21 cellular contexts compared by ENCODE assay signal in genomic region chr2:13578547-13578946, GRCh38.
"Had no signal": no experiment of that assay in that cellular context is flagged by ENCODE, and none has a peak within 500 bp of the region (broad histone marks: within the 10 kb centered on the region; RNA-seq: fewer than 3 reads in every experiment).

No MANE protein-coding gene starts in this region.

- H3K27me3 ChIP-seq: heart left ventricle, neutrophil, right atrium auricular region, sigmoid colon, testis, tibial nerve, upper lobe of right lung, vagina had no signal

- H3K4me1 Mint-ChIP-seq: naive thymus-derived CD4-positive, alpha-beta T cell; nephron progenitor cell; stimulated activated naive B cell treated with anti-CD40 and anti-IgM and Interleukin-4, amounts not matched to agents 10 μg/mL and 1 μg/mL and 100 μg/mL, for 72 hours; stimulated activated naive CD8-positive, alpha-beta T cell treated with anti-CD3 and anti-CD28 coated beads, Interleukin-15, amount 100 ng/mL, for 72 hours had no signal

- H3K36me3 Mint-ChIP-seq: naive thymus-derived CD4-positive, alpha-beta T cell; stimulated activated naive B cell treated with anti-CD40 and anti-IgM and Interleukin-4, amounts not matched to agents 10 μg/mL and 1 μg/mL and 100 μg/mL, for 72 hours had no signal

- H3K9me3 ChIP-seq: heart left ventricle, neutrophil, right atrium auricular region, sigmoid colon, testis, tibial nerve, upper lobe of right lung, vagina had no signal

- H3K27me3 Mint-ChIP-seq: naive thymus-derived CD4-positive, alpha-beta T cell; stimulated activated naive B cell treated with anti-CD40 and anti-IgM and Interleukin-4, amounts not matched to agents 10 μg/mL and 1 μg/mL and 100 μg/mL, for 72 hours; stimulated activated naive CD8-positive, alpha-beta T cell treated with anti-CD3 and anti-CD28 coated beads, Interleukin-15, amount 100 ng/mL, for 72 hours had no signal

- H3K9me3 Mint-ChIP-seq: nephron progenitor cell; stimulated activated naive B cell treated with anti-CD40 and anti-IgM and Interleukin-4, amounts not matched to agents 10 μg/mL and 1 μg/mL and 100 μg/mL, for 72 hours; stimulated activated naive CD8-positive, alpha-beta T cell treated with anti-CD3 and anti-CD28 coated beads, Interleukin-15, amount 100 ng/mL, for 72 hours had no signal

- H3K27ac ChIP-seq: heart left ventricle, neutrophil, right atrium auricular region, sigmoid colon, skin epidermis, testis, tibial nerve, upper lobe of right lung, vagina had no signal

- H3K36me3 ChIP-seq: heart left ventricle, neutrophil, right atrium auricular region, sigmoid colon, tibial nerve, upper lobe of right lung, vagina had no signal

- H3K27ac Mint-ChIP-seq: naive thymus-derived CD4-positive, alpha-beta T cell; nephron progenitor cell; stimulated activated naive B cell treated with anti-CD40 and anti-IgM and Interleukin-4, amounts not matched to agents 10 μg/mL and 1 μg/mL and 100 μg/mL, for 72 hours; stimulated activated naive CD8-positive, alpha-beta T cell treated with anti-CD3 and anti-CD28 coated beads, Interleukin-15, amount 100 ng/mL, for 72 hours had no signal

- DNase-seq: dermis blood vessel endothelial cell; heart left ventricle; hypothalamus; islet precursor cell; mammary epithelial cell; naive thymus-derived CD4-positive, alpha-beta T cell; nephron progenitor cell; posterior cingulate gyrus; sigmoid colon; stimulated activated CD4-positive, alpha-beta T cell treated with anti-CD3 and anti-CD28 coated beads, Interleukin-2, amount 100 ng/mL, for 24 hours; stimulated activated CD4-positive, alpha-beta T cell treated with anti-CD3 and anti-CD28 coated beads, Interleukin-4, amount 100 ng/mL, for 4 hours; stimulated activated naive B cell treated with anti-CD40 and anti-IgM and Interleukin-4, amounts not matched to agents 10 μg/mL and 1 μg/mL and 100 μg/mL, for 72 hours; stimulated activated naive CD8-positive, alpha-beta T cell treated with anti-CD3 and anti-CD28 coated beads, Interleukin-15, amount 100 ng/mL, for 72 hours; testis; upper lobe of right lung had no signal

- H3K4me3 ChIP-seq: heart left ventricle, right atrium auricular region, sigmoid colon, skin epidermis, testis, tibial nerve, upper lobe of right lung, vagina had no signal

- H3K4me3 Mint-ChIP-seq: naive thymus-derived CD4-positive, alpha-beta T cell; nephron progenitor cell; stimulated activated naive B cell treated with anti-CD40 and anti-IgM and Interleukin-4, amounts not matched to agents 10 μg/mL and 1 μg/mL and 100 μg/mL, for 72 hours; stimulated activated naive CD8-positive, alpha-beta T cell treated with anti-CD3 and anti-CD28 coated beads, Interleukin-15, amount 100 ng/mL, for 72 hours had no signal

- H3K4me1 ChIP-seq: heart left ventricle, right atrium auricular region, sigmoid colon, testis, tibial nerve, upper lobe of right lung, vagina had no signal

- ATAC-seq: heart left ventricle; left lobe of liver; naive thymus-derived CD4-positive, alpha-beta T cell; stimulated activated naive B cell treated with anti-CD40 and anti-IgM and Interleukin-4, amounts not matched to agents 10 μg/mL and 1 μg/mL and 100 μg/mL, for 72 hours; stimulated activated naive CD8-positive, alpha-beta T cell treated with anti-CD3 and anti-CD28 coated beads, Interleukin-15, amount 100 ng/mL, for 72 hours; upper lobe of right lung had no signal
